Comparison of ENCODE assay signal across 30 cellular contexts in genomic region chr9:87354176-87354575, GRCh38.
"Had no signal": no experiment of that assay in that cellular context is flagged by ENCODE, and none has a peak within 500 bp of the region (broad histone marks: within the 10 kb centered on the region; RNA-seq: fewer than 3 reads in every experiment).

No MANE protein-coding gene starts in this region.

- H3K27ac Mint-ChIP-seq: dendritic cell treated with granulocyte-macrophage colony-stimulating factor and Interleukin-4, amounts not matched to agents 40 ng/mL and 50 ng/mL, for 4 days; endodermal cell; memory B cell; naive B cell; nephron; stimulated activated memory B cell treated with anti-CD40 and anti-IgM and Interleukin-4, amounts not matched to agents 10 μg/mL and 1 μg/mL and 100 μg/mL, for 72 hours had no signal

- H3K4me1 ChIP-seq: colonic mucosa, gastroesophageal sphincter, heart left ventricle, psoas muscle, sigmoid colon, tibial artery, upper lobe of left lung had no signal

- DNase-seq: colonic mucosa; effector CD8-positive, alpha-beta T cell; endodermal cell; foreskin fibroblast; heart left ventricle; hippocampal formation; kidney glomerular epithelial cell; left colon; mucosa of descending colon; naive B cell; nucleus accumbens; ovary; posterior cingulate gyrus; psoas muscle; right cardiac atrium; sigmoid colon; stimulated activated CD4-positive, alpha-beta T cell treated with anti-CD3 and anti-CD28 coated beads, Interleukin-4, amount 100 ng/mL, for 4 hours; stimulated activated naive CD8-positive, alpha-beta T cell treated with anti-CD3 and anti-CD28 coated beads, Interleukin-15, Interleukin-2, amounts not matched to agents 100 U/mL and 50 U/mL, for 24 hours; substantia nigra; testis; tibial artery; upper lobe of left lung had no signal

- H3K4me3 ChIP-seq: colonic mucosa, gastroesophageal sphincter, heart left ventricle, lung, mucosa of descending colon, ovary, psoas muscle, sigmoid colon, testis, tibial artery, upper lobe of left lung had no signal

- H3K27ac ChIP-seq: colonic mucosa, epithelial cell of prostate, gastroesophageal sphincter, heart left ventricle, ovary, psoas muscle, sigmoid colon, tibial artery, upper lobe of left lung had no signal

- H3K27me3 ChIP-seq: colonic mucosa, gastroesophageal sphincter, ovary, sigmoid colon, testis, tibial artery, upper lobe of left lung had no signal

- H3K9me3 ChIP-seq: colonic mucosa, mucosa of descending colon, ovary, psoas muscle, testis, upper lobe of left lung had no signal

- ATAC-seq: esophagus mucosa; gastroesophageal sphincter; heart left ventricle; left colon; mucosa of descending colon; psoas muscle; right cardiac atrium; stimulated activated memory B cell treated with anti-CD40 and anti-IgM and Interleukin-4, amounts not matched to agents 10 μg/mL and 1 μg/mL and 100 μg/mL, for 72 hours; stimulated activated naive CD8-positive, alpha-beta T cell treated with anti-CD3 and anti-CD28 coated beads, Interleukin-15, Interleukin-2, amounts not matched to agents 100 U/mL and 50 U/mL, for 24 hours had no signal

- H3K36me3 ChIP-seq: colonic mucosa, gastroesophageal sphincter, heart left ventricle, ovary, sigmoid colon, tibial artery, upper lobe of left lung had no signal

- H3K4me1 Mint-ChIP-seq: memory B cell; naive B cell; nephron; stimulated activated memory B cell treated with anti-CD40 and anti-IgM and Interleukin-4, amounts not matched to agents 10 μg/mL and 1 μg/mL and 100 μg/mL, for 72 hours had no signal

- H3K4me3 Mint-ChIP-seq: dendritic cell treated with granulocyte-macrophage colony-stimulating factor and Interleukin-4, amounts not matched to agents 40 ng/mL and 50 ng/mL, for 4 days; endodermal cell; memory B cell; naive B cell; nephron; stimulated activated memory B cell treated with anti-CD40 and anti-IgM and Interleukin-4, amounts not matched to agents 10 μg/mL and 1 μg/mL and 100 μg/mL, for 72 hours had no signal

- H3K36me3 Mint-ChIP-seq: memory B cell; naive B cell; stimulated activated memory B cell treated with anti-CD40 and anti-IgM and Interleukin-4, amounts not matched to agents 10 μg/mL and 1 μg/mL and 100 μg/mL, for 72 hours had no signal
